In the genomic region with DNA sequence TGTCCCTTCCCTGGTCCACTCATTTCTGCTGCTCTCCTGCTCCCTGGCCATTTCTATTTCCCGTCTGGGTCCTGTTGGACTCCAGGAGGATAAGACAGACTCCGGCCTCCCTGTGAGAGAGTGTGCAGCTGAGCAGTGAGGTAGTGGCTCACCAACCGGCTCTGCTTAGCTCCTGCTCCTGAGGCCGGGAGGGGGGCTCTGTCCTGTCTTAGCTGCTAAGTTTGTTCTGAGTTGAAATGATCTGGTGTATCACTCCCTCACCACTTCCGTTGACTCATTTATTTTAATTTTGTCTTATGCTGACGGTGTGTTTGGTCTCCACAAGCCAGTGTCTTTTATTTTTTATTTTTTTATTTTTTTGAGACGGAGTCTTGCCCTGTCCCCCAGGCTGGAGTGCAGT, we compare ENCODE assay signal across 23 cellular contexts.
"Had no signal": no experiment of that assay in that cellular context is flagged by ENCODE, and none has a peak within 500 bp of the region (broad histone marks: within the 10 kb centered on the region; RNA-seq: fewer than 3 reads in every experiment).

No MANE protein-coding gene starts in this region.

- DNase-seq: activated CD4-positive, alpha-beta T cell treated with anti-CD3 and anti-CD28 coated beads for 48 hours; activated CD4-positive, alpha-beta T cell treated with anti-CD3 and anti-CD28 coated beads, Interleukin-2, amount 50 U/mL, for 4 hours; activated CD8-positive, alpha-beta memory T cell treated with anti-CD3 and anti-CD28 coated beads, Interleukin-2, amount 50 U/mL, for 48 hours; activated CD8-positive, alpha-beta T cell treated with anti-CD3 and anti-CD28 coated beads, Interleukin-2, amount 10 ng/mL, durations not matched to agents 7 days and 5 days; activated effector memory CD4-positive, alpha-beta T cell treated with Interleukin-2 at 50 U/mL for 16 hours; activated naive CD4-positive, alpha-beta T cell; activated T-cell treated with anti-CD3 and anti-CD28 coated beads, Interleukin-2, amount 50 U/mL, for 1 hour; aorta; caudate nucleus; Kasumi-1; NCI-H1092; NCI-H1417; NCI-H1930; NCI-H2107; NCI-H510A treated with DMSO at 0.1 percent for 48 hours; NCI-H69; RPMI8226; SJCRH30 had no signal

- H3K27me3 ChIP-seq: breast epithelium had no signal

- FAIRE-seq: K562 had no signal

- H3K4me1 ChIP-seq: breast epithelium, SJCRH30 had no signal

- ATAC-seq: activated CD4-positive, CD25-positive, alpha-beta regulatory T cell treated with anti-CD3 and anti-CD28 coated beads, Interleukin-2, amount 50 U/mL, for 24 hours; activated CD8-positive, alpha-beta T cell treated with anti-CD3 and anti-CD28 coated beads, Interleukin-2, amount 10 ng/mL, durations not matched to agents 7 days and 5 days; K562; Right ventricle myocardium inferior; SK-N-SH treated with all-trans-retinoic acid at 6 μM for 48 hours had no signal

- H3K27ac ChIP-seq: breast epithelium, SJCRH30 had no signal

- H3K4me3 ChIP-seq: breast epithelium, K562, SJCRH30 had no signal

- H3K9me3 ChIP-seq: SJCRH30 had no signal

- H3K36me3 ChIP-seq: breast epithelium, SJCRH30 had no signal
